ENCODE assay signal across 8 cellular contexts in the genomic region with DNA sequence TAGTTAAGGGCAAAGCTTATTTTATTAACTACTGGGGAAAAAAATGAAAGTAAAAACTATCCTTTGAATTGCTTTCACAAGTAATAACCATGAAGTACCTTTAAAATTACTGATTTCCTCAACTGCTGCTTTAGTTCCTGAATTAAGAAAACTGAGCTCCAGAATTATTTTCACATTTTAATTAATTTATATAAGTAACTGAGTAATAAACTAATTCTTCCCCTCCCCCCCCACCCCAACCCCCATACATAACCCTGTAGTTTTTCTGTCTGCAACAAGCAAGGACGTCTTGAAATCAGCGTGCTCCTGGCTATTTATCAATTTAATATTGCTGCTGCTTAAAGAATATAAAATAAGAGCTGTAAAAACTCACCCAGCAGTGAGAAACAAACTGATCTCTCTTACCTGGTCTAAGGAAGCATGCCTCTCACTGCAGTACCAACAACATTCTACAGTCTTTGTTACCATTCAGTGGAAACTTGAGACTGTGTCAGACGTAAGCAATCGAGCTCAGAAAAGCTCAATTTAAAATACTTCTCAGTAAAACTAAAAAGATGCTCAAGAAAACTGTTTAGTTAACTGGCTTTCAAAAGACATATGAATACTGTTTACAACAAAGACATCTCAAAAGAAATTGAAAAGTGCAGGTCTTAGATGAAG.
DNase-seq lines count a peak whose midpoint lies in the region; ATAC-seq and TF ChIP-seq lines count a peak whose summit lies in the region.

No MANE protein-coding gene starts in this region.

- H3K27ac ChIP-seq in brain microvascular endothelial cell: no peak overlapping the region
- peak overlapping the region; percentile 65 for H3K27ac ChIP-seq in iPS-20b (ENCODE audit: low read length)

- peak overlapping the region; percentile 80 for H3K4me2 ChIP-seq in skeletal muscle satellite cell (ENCODE audit: low read length)

- TF ChIP-seq CTCF in GM13977 (IDR thresholded peaks at IDR 0.05; ENCODE audit: extremely low read depth, insufficient read depth, missing control alignments) (no peak), brain microvascular endothelial cell (IDR thresholded peaks at IDR 0.05; ENCODE audit: low read depth, low read length, missing control alignments) (no peak)

- H3K4me1 ChIP-seq in iPS-20b (ENCODE audit: insufficient read depth, low read length) (peaks cover 12% of the 10 kb centered on the region), skeletal muscle satellite cell (ENCODE audit: control insufficient read depth, insufficient read depth, low read length) (peaks cover 7% of the 10 kb centered on the region)

- H3K36me3 ChIP-seq in brain microvascular endothelial cell (replicated peaks) (no peaks in the 10 kb centered on the region), iPS-20b (ENCODE audit: insufficient read depth, low read depth, low read length) (peaks cover 13% of the 10 kb centered on the region; the same call in 1 of the 2 replicates), skeletal muscle satellite cell (ENCODE audit: insufficient read depth, low read length) (no peaks in the 10 kb centered on the region)

- in situ Hi-C loops in GM13977 (cut with MboI; ENCODE audit: low pct_unique_long_range_greater_than_20kb, low sequenced_read_pairs, unreplicated experiment) (no loop called here), brain microvascular endothelial cell (cut with HindIII; ENCODE audit: low pct_ligation_motif_present, low sequenced_read_pairs) (no loop called here)

- H3K27me3 ChIP-seq in brain microvascular endothelial cell (replicated peaks) (no peaks in the 10 kb centered on the region), iPS-20b (ENCODE audit: insufficient read depth, low read length) (no peaks in the 10 kb centered on the region), skeletal muscle satellite cell (ENCODE audit: control insufficient read depth, insufficient read depth, low read length) (no peaks in the 10 kb centered on the region)

- H3K9ac ChIP-seq in iPS-20b (ENCODE audit: low read depth, low read length): peak overlapping the region; percentile 90
- peak overlapping the region; percentile 19 for H3K9ac ChIP-seq in skeletal muscle satellite cell (ENCODE audit: low read depth, low read length)

- H3K9me3 ChIP-seq in iPS-20b (ENCODE audit: insufficient read depth, low read depth, low read length) (no peaks in the 10 kb centered on the region), skeletal muscle satellite cell (replicated peaks; ENCODE audit: low read length) (no peaks in the 10 kb centered on the region)

- DNase-seq in Ammon's horn (ENCODE audit: low spot score) (peak; percentile 10), GM13977 (ENCODE audit: low spot score) (peak; percentile 49), NOMO-1 treated with DMSO at 0.1 percent for 48 hours (lab: John Stamatoyannopoulos, UW; ENCODE audit: unreplicated experiment) (peak; percentile 76), brain microvascular endothelial cell (peak; percentile 85), NCI-H1930 (lab: John Stamatoyannopoulos, UW) (no peak)

- H3K4me3 ChIP-seq in brain microvascular endothelial cell (ENCODE audit: low read depth, low read length): peak overlapping the region; percentile 66
- H3K4me3 ChIP-seq in iPS-20b (ENCODE audit: low read length): peak overlapping the region; percentile 98
- H3K4me3 ChIP-seq in skeletal muscle satellite cell (ENCODE audit: low read length): peak overlapping the region; percentile 75

- ATAC-seq in HG03139 (IDR thresholded peaks at IDR 0.05; ENCODE audit: unreplicated experiment): peak; percentile 47

Comparison
In these comparisons a context has a peak if more than half of its experiments do, and no peak if none do; other contexts are left out.
1. DNase-seq: peak in Ammon's horn (single experiment), GM13977 (single experiment), NOMO-1 treated with DMSO at 0.1 percent for 48 hours (single experiment) and brain microvascular endothelial cell (single experiment); none in NCI-H1930 (0 of 2).
2. Peak in every context shown above with its lines, with median percentiles within 50 percentile points of each other: H3K4me3 ChIP-seq.